Comparison of ENCODE assay signal across 8 cellular contexts in genomic region chr20:50190251-50191064, GRCh38. TPM values are rescaled to one million over a fixed set of nuclear protein-coding genes. Genes with fewer than 3 reads are reported as not detected.
DNase-seq lines count a peak whose midpoint lies in the region; ATAC-seq and TF ChIP-seq lines count a peak whose summit lies in the region.

Gene CEBPB (plus strand): TSS chr20:50190830. CDS start chr20:50191034, 204 bp downstream.

- H3K4me1 Mint-ChIP-seq in WTC11 (peaks cover 49% of the 10 kb centered on the region), immature natural killer cell (peaks cover 27 to 28% of the 10 kb centered on the region in 2 donors)

- peaks cover 7% of the 10 kb centered on the region for H3K36me3 ChIP-seq in mammary epithelial cell (ENCODE audit: insufficient read depth, low read length)

- DNase-seq in NCI-H2171 treated with DMSO at 0.1 percent for 48 hours (lab: John Stamatoyannopoulos, UW), result peak; percentile 78
- DNase-seq in WTC11 (ENCODE audit: low spot score), result peak; percentile 96
- DNase-seq in mammary epithelial cell, result peak; percentile 84
- peak; percentile 81 to 86 (median 85) for DNase-seq in immature natural killer cell
- DNase-seq in stimulated activated CD4-positive, alpha-beta T cell treated with anti-CD3 and anti-CD28 coated beads, Interleukin-12 subunit alpha, Interleukin-12 subunit beta, amount 100 ng/mL, for 4 hours, result peak; percentile 80

- peak; percentile 31 for ATAC-seq in HG02763 (IDR thresholded peaks at IDR 0.05; ENCODE audit: unreplicated experiment)
- ATAC-seq in WTC11, result peak; percentile 75
- ATAC-seq in GM21367 (IDR thresholded peaks at IDR 0.05; ENCODE audit: unreplicated experiment), result no peak

- peak within 1 kb of the TSS; percentile 62 for H3K4me2 ChIP-seq in mammary epithelial cell (ENCODE audit: insufficient read depth, low read depth, low read length)

- H3K27me3 ChIP-seq in mammary epithelial cell (ENCODE audit: insufficient read depth, low read length), result no peaks in the 10 kb centered on the region

- peaks cover 18% of the 10 kb centered on the region for H3K4me1 ChIP-seq in mammary epithelial cell (ENCODE audit: insufficient read depth, low read length)

- peak within 1 kb of the TSS; percentile 89 to 100 (median 99) for H3K4me3 ChIP-seq in mammary epithelial cell (replicated peaks in 1 of 3; ENCODE audit: insufficient read depth in 1 of 3, low read depth in 2 of 3, low read length in 3 of 3)

- BruUV-seq in mammary epithelial cell (replicated peaks; lab: Mats Ljungman, UMichigan), result no TSS peak

- intact Hi-C loops in mammary epithelial cell (cut with micrococcal nuclease), result loop anchor here (1.0 to 5.0 kb wide), 5 partner anchors 132 to 322 kb away; partner anchors contain the start of gene PTPN1

- H3K27me3 Mint-ChIP-seq in WTC11 (ENCODE audit: low read depth) (peaks cover 7% of the 10 kb centered on the region), immature natural killer cell (ENCODE audit: low read depth in 3 of 3) (peaks cover 5 to 10% (median 7%) of the 10 kb centered on the region in 3 donors)

- TF ChIP-seq CTCF in WTC11 (IDR thresholded peaks at IDR 0.05) (peak; percentile 72), mammary epithelial cell (conservative IDR thresholded peaks at IDR 0.05 in 1 of 2, IDR thresholded peaks at IDR 0.05 in 1 of 2; ENCODE audit: extremely low read depth in 1 of 2, insufficient read depth in 1 of 2, low read depth in 1 of 2, low read length in 2 of 2) (peak; percentile 25 to 70)

- H3K9me3 ChIP-seq in mammary epithelial cell (replicated peaks; ENCODE audit: insufficient read depth, low read length), result no peaks in the 10 kb centered on the region

- WGBS in mammary epithelial cell (ENCODE audit: low coverage, missing lambda C conversion rate), result 7% methylated on average over 7 of the region's 89 CpGs

- CTCF ChIA-PET in WTC11 (lab: Charles Lee), result interaction anchor here (0.6 to 4.1 kb wide), 28 partner anchors 9 to 398 kb away, joined by 3 to 27 read pairs (median 4); no protein-coding TSS in a partner anchor
- CTCF ChIA-PET in mammary epithelial cell (lab: Charles Lee; ENCODE audit: low non-redundant PET), result no interaction called here

- H4K20me1 ChIP-seq in mammary epithelial cell (ENCODE audit: insufficient read depth, low read length), result peaks cover 3% of the 10 kb centered on the region

- no peaks in the 10 kb centered on the region for H3K36me3 Mint-ChIP-seq in WTC11
- peaks cover 0 to 5% (median 0%) of the 10 kb centered on the region in 3 donors for H3K36me3 Mint-ChIP-seq in immature natural killer cell

- H3K27ac Mint-ChIP-seq in WTC11 (no peak within 1 kb of the TSS), immature natural killer cell (peak within 1 kb of the TSS in 5 of 6 donors; percentile 57 to 89 (median 81))

- POLR2A ChIA-PET in WTC11 (lab: Charles Lee), result interaction anchor here (0.6 to 1.3 kb wide), 5 partner anchors 10 to 104 kb away, joined by 3 to 5 read pairs (median 4); no protein-coding TSS in a partner anchor

- in situ Hi-C loops in mammary epithelial cell (cut with MboI; ENCODE audit: low sequenced_read_pairs in 2 of 2), result loop anchor here in 1 of 2 donors (25.0 kb wide), 1 partner anchor 547 kb away; the partner anchor contains the start of gene PARD6B

- peak within 1 kb of the TSS; percentile 22 for H2AFZ ChIP-seq in mammary epithelial cell (ENCODE audit: low read depth, low read length)

- H3K79me2 ChIP-seq in mammary epithelial cell (ENCODE audit: insufficient read depth, low read length), result peaks cover 40% of the 10 kb centered on the region

- TF ChIP-seq POLR2A in GM10847 (IDR thresholded peaks at IDR 0.05; ENCODE audit: extremely low read depth, insufficient read length), result peak; percentile 61

- dilution Hi-C loops in mammary epithelial cell (cut with HindIII; ENCODE audit: low sequenced_read_pairs), result no loop called here

- H3K9ac ChIP-seq in mammary epithelial cell (ENCODE audit: insufficient read depth, low read length), result peak within 1 kb of the TSS; percentile 94

- no peaks in the 10 kb centered on the region for H3K9me3 Mint-ChIP-seq in WTC11
- H3K9me3 Mint-ChIP-seq in immature natural killer cell, result no peaks in the 10 kb centered on the region

- peak within 1 kb of the TSS; percentile 72 for H3K4me3 Mint-ChIP-seq in WTC11
- H3K4me3 Mint-ChIP-seq in immature natural killer cell, result peak within 1 kb of the TSS; percentile 80 to 87 (median 85)

- peak within 1 kb of the TSS; percentile 87 for H3K27ac ChIP-seq in mammary epithelial cell (ENCODE audit: insufficient read depth, low read depth, low read length)

TF ChIP-seq in WTC11, 78 proteins besides CTCF, POLR2A, EP300 and RAD21 (continues in another document):
- TF ChIP-seq PRDM15 (CRISPR knock-in tag; IDR thresholded peaks at IDR 0.05) (no peak), SP1 (CRISPR knock-in tag; conservative IDR thresholded peaks at IDR 0.05) (peak; percentile 46; the same call in 1 of the 2 replicates), OVOL2 (CRISPR knock-in tag; IDR thresholded peaks at IDR 0.05; ENCODE audit: borderline replicate concordance) (no peak), ATF3 (CRISPR knock-in tag; conservative IDR thresholded peaks at IDR 0.05) (no peak), ZSCAN18 (CRISPR knock-in tag; IDR thresholded peaks at IDR 0.05) (no peak), E2F4 (CRISPR knock-in tag; IDR thresholded peaks at IDR 0.05; ENCODE audit: borderline replicate concordance, low read depth) (no peak), GRHL2 (CRISPR knock-in tag; IDR thresholded peaks at IDR 0.05; ENCODE audit: insufficient replicate concordance, severe bottlenecking) (no peak), IRF1 (CRISPR knock-in tag; IDR thresholded peaks at IDR 0.05) (no peak), GTF2I (CRISPR knock-in tag; conservative IDR thresholded peaks at IDR 0.05) (no peak), ZNF317 (CRISPR knock-in tag; IDR thresholded peaks at IDR 0.05; ENCODE audit: borderline replicate concordance, low read depth) (0 out of 2 replicates have a peak, but pooled peaks have one; percentile 10), KAT7 (CRISPR knock-in tag; IDR thresholded peaks at IDR 0.05; ENCODE audit: borderline replicate concordance) (no peak)

RNA-seq across cellular contexts. Expression of gene CEBPB, which starts in this region (rescaled TPM):
- total RNA-seq in WTC11 (2021) (23.5 to 29.1 TPM (median 25.6 TPM) in 3 replicates), mammary epithelial cell (100 to 1,000 TPM in 1 of 2 donors, 10 to 100 TPM in 1; 81.9 to 166 TPM)
- polyA plus RNA-seq in mammary epithelial cell (35.3 TPM), immature natural killer cell (10 to 100 TPM; 15.3 to 27.6 (median 22.9) TPM)
- polyA minus RNA-seq in mammary epithelial cell, result 6.8 TPM
